22 cellular contexts compared by ENCODE assay signal in the genomic region with DNA sequence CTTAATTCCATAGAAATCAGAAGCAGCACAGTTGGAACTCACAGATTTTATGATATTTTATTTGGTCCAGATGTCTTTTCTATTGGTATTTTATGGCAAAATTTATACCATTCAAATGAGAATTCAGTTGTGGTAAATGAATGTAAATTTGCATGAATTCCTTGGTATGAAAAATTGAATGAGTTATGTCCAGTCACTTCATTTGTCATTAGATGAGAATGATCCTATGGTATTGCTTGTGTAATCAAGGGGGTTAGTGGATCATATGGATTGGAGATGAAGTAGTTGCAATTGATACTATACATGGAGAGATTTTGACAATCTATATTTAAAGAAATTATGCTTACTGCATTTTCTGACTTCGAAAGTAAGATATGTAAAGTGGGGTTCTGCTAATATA.
DNase-seq lines count a peak whose midpoint lies in the region; ATAC-seq, FAIRE-seq and TF ChIP-seq lines count a peak whose summit lies in the region.
"Had no signal": no experiment of that assay in that cellular context is flagged by ENCODE, and none has a peak within 500 bp of the region (broad histone marks: within the 10 kb centered on the region; RNA-seq: fewer than 3 reads in every experiment).

No MANE protein-coding gene starts in this region.

- H3K27me3 Mint-ChIP-seq in astrocyte (ENCODE audit: low read depth, unreplicated experiment): no peaks in the 10 kb centered on the region
- H3K27me3 Mint-ChIP-seq in activated T-cell treated with anti-CD3 and anti-CD28 coated beads, Interleukin-2, amount 50 U/mL, for 24 hours: no peaks in the 10 kb centered on the region
- no peaks in the 10 kb centered on the region for H3K27me3 Mint-ChIP-seq in naive thymus-derived CD8-positive, alpha-beta T cell
- H3K27me3 Mint-ChIP-seq: B cell; CD4-positive, CD25-positive, alpha-beta regulatory T cell had no signal

- DNase-seq in ELR (ENCODE audit: low read depth): peak; percentile 76
- DNase-seq in HS-5 (ENCODE audit: low read depth): peak; percentile 63
- no peak for DNase-seq in astrocyte (ENCODE audit: low read depth)
- DNase-seq in activated T-cell treated with anti-CD3 and anti-CD28 coated beads, Interleukin-2, amount 50 U/mL, for 24 hours: no peak
- no peak for DNase-seq in dedifferentiated amniotic fluid mesenchymal stem cell (ENCODE audit: extremely low spot score)
- DNase-seq in naive thymus-derived CD8-positive, alpha-beta T cell: no peak
- DNase-seq in stimulated activated CD8-positive, alpha-beta memory T cell treated with anti-CD3 and anti-CD28 coated beads, Interleukin-4, amount 100 ng/mL, for 48 hours: no peak
- DNase-seq: Caco-2; CD4-positive, CD25-positive, alpha-beta regulatory T cell; CD8-positive, alpha-beta T cell; DMS 273 treated with DMSO at 0.1 percent for 48 hours; DMS79; EL; GM23248; H7 had no signal

- no peak overlapping the region for H3K4me3 ChIP-seq in astrocyte (ENCODE audit: insufficient read depth, low read depth, low read length)
- H3K4me3 ChIP-seq: BLaER1, GM23248 had no signal

- H3K4me1 Mint-ChIP-seq in astrocyte (ENCODE audit: low read depth, unreplicated experiment): peaks cover 11% of the 10 kb centered on the region
- peaks cover 24% of the 10 kb centered on the region for H3K4me1 Mint-ChIP-seq in activated T-cell treated with anti-CD3 and anti-CD28 coated beads, Interleukin-2, amount 50 U/mL, for 24 hours (ENCODE audit: low read depth)
- H3K4me1 Mint-ChIP-seq in naive thymus-derived CD8-positive, alpha-beta T cell: peaks cover 23 to 42% (median 37%) of the 10 kb centered on the region in 4 donors

- no peaks in the 10 kb centered on the region for H4K20me1 ChIP-seq in astrocyte (ENCODE audit: insufficient read depth, low read length)
- H4K20me1 ChIP-seq: BLaER1 had no signal

- no peak for TF ChIP-seq CTCF in astrocyte (IDR thresholded peaks at IDR 0.05; ENCODE audit: insufficient read depth, low read depth, low read length)

- POLR2A ChIA-PET in naive thymus-derived CD8-positive, alpha-beta T cell (lab: Charles Lee): no interaction called here

- H3K9ac ChIP-seq in astrocyte (ENCODE audit: low read length): no peak overlapping the region
- H3K9ac ChIP-seq: BLaER1, GM23248 had no signal

- H3K4me3 Mint-ChIP-seq in astrocyte (ENCODE audit: unreplicated experiment): no peak overlapping the region
- H3K4me3 Mint-ChIP-seq in activated T-cell treated with anti-CD3 and anti-CD28 coated beads, Interleukin-2, amount 50 U/mL, for 24 hours: no peak overlapping the region
- H3K4me3 Mint-ChIP-seq in naive thymus-derived CD8-positive, alpha-beta T cell: no peak overlapping the region
- H3K4me3 Mint-ChIP-seq: B cell; CD4-positive, CD25-positive, alpha-beta regulatory T cell; CD8-positive, alpha-beta T cell had no signal

- H3K27me3 ChIP-seq in astrocyte (ENCODE audit: insufficient read depth, low read length): no peaks in the 10 kb centered on the region
- H3K27me3 ChIP-seq: BLaER1 had no signal

- no peak overlapping the region for H2AFZ ChIP-seq in astrocyte (ENCODE audit: low read depth, low read length)
- H2AFZ ChIP-seq: GM23248 had no signal

- H3K36me3 ChIP-seq in astrocyte (ENCODE audit: insufficient read depth, low read length): no peaks in the 10 kb centered on the region

- H3K27ac ChIP-seq in astrocyte (ENCODE audit: low read depth, low read length): no peak overlapping the region
- H3K27ac ChIP-seq: BLaER1, C4-2B, GM23248 had no signal

- peak; percentile 37 for FAIRE-seq in astrocyte (lab: Jason Lieb, UNC)
- FAIRE-seq: GM12892, GM19239, H1 had no signal

- peaks cover 5% of the 10 kb centered on the region for H3K9me3 Mint-ChIP-seq in astrocyte (ENCODE audit: unreplicated experiment)
- H3K9me3 Mint-ChIP-seq in activated T-cell treated with anti-CD3 and anti-CD28 coated beads, Interleukin-2, amount 50 U/mL, for 24 hours: no peaks in the 10 kb centered on the region
- peaks cover 0 to 4% (median 0%) of the 10 kb centered on the region in 9 donors for H3K9me3 Mint-ChIP-seq in naive thymus-derived CD8-positive, alpha-beta T cell
- H3K9me3 Mint-ChIP-seq: CD8-positive, alpha-beta T cell had no signal

- H3K79me2 ChIP-seq in astrocyte (ENCODE audit: insufficient read depth, low read length): no peaks in the 10 kb centered on the region

- ATAC-seq in naive thymus-derived CD8-positive, alpha-beta T cell: no peak
- ATAC-seq: CD8-positive, alpha-beta T cell; HCT116 had no signal

- H3K4me1 ChIP-seq in astrocyte (ENCODE audit: insufficient read depth, low read length): peaks cover 17% of the 10 kb centered on the region
- H3K4me1 ChIP-seq: Caco-2 had no signal

- H3K4me2 ChIP-seq in astrocyte (ENCODE audit: low read length): no peak overlapping the region
- H3K4me2 ChIP-seq: BLaER1 had no signal

- no peak overlapping the region for H3K27ac Mint-ChIP-seq in astrocyte (ENCODE audit: unreplicated experiment)
- no peak overlapping the region for H3K27ac Mint-ChIP-seq in activated T-cell treated with anti-CD3 and anti-CD28 coated beads, Interleukin-2, amount 50 U/mL, for 24 hours
- H3K27ac Mint-ChIP-seq in naive thymus-derived CD8-positive, alpha-beta T cell: no peak overlapping the region
- H3K27ac Mint-ChIP-seq: B cell; CD4-positive, CD25-positive, alpha-beta regulatory T cell; CD8-positive, alpha-beta T cell had no signal

- H3K36me3 Mint-ChIP-seq in astrocyte (ENCODE audit: low read depth, unreplicated experiment): peaks cover 10% of the 10 kb centered on the region
- H3K36me3 Mint-ChIP-seq in activated T-cell treated with anti-CD3 and anti-CD28 coated beads, Interleukin-2, amount 50 U/mL, for 24 hours (ENCODE audit: low read depth): peaks cover 32% of the 10 kb centered on the region
- peaks cover 4 to 56% (median 23%) of the 10 kb centered on the region in 3 donors for H3K36me3 Mint-ChIP-seq in naive thymus-derived CD8-positive, alpha-beta T cell

- H3K9me3 ChIP-seq in astrocyte (ENCODE audit: insufficient read depth, low read depth, low read length): no peaks in the 10 kb centered on the region
- H3K9me3 ChIP-seq: Caco-2 had no signal

Comparison
In these comparisons a context has a peak if more than half of its experiments do, and no peak if none do; other contexts are left out.
1. DNase-seq: peak in ELR (single experiment) and HS-5 (single experiment); none in astrocyte (single experiment), activated T-cell treated with anti-CD3 and anti-CD28 coated beads, Interleukin-2, amount 50 U/mL, for 24 hours (single experiment), dedifferentiated amniotic fluid mesenchymal stem cell (single experiment), naive thymus-derived CD8-positive, alpha-beta T cell (0 of 10) and stimulated activated CD8-positive, alpha-beta memory T cell treated with anti-CD3 and anti-CD28 coated beads, Interleukin-4, amount 100 ng/mL, for 48 hours (single experiment).